Comparison of ENCODE assay signal across 8 cellular contexts in genomic region chr12:9284197-9284596, GRCh38.
DNase-seq lines count a peak whose midpoint lies in the region; ATAC-seq and TF ChIP-seq lines count a peak whose summit lies in the region.
"Not testable (repeated sequence)": the region's sequence is repeated elsewhere in the genome, so short reads cannot be mapped to it uniquely, and the experiment has no call there.

No MANE protein-coding gene starts in this region.

- not testable (repeated sequence) for H3K9me2 ChIP-seq in OCI-LY1 (ENCODE audit: low read depth, low read length)

- peak overlapping the region; percentile 55 to 73 (median 64) for H3K4me3 ChIP-seq in BLaER1 treated with 17β-estradiol and CSF1 and Interleukin-3, amounts not matched to agents 10 nM and 100 nM
- H3K4me3 ChIP-seq in OCI-LY1 (ENCODE audit: low read depth, low read length, poor library complexity, severe bottlenecking), result peak overlapping the region; percentile 72
- peak overlapping the region; percentile 49 for H3K4me3 ChIP-seq in epithelial cell of esophagus (ENCODE audit: low read length)
- H3K4me3 ChIP-seq in skeletal muscle cell (ENCODE audit: low read depth, low read length), result peak overlapping the region; percentile 52

- not testable (repeated sequence) for H3K4me1 ChIP-seq in BLaER1 treated with 17β-estradiol and CSF1 and Interleukin-3, amounts not matched to agents 10 nM and 100 nM; OCI-LY1 (ENCODE audit: insufficient read depth, low read length, severe bottlenecking)

- H2AFZ ChIP-seq in OCI-LY1 (ENCODE audit: low read length), result not testable (repeated sequence)

- ATAC-seq in GM19397 (IDR thresholded peaks at IDR 0.05; ENCODE audit: unreplicated experiment) (peak; percentile 54), HG03045 (IDR thresholded peaks at IDR 0.05; ENCODE audit: unreplicated experiment) (peak; percentile 53), left lobe of liver (peak; percentile 57)
- ATAC-seq in activated T-cell treated with anti-CD3 and anti-CD28 coated beads, Interleukin-2, amount 50 U/mL, for 72 hours (replicated peaks in 1 of 2), result peak; percentile 56 to 70

- not testable (repeated sequence) for H3K27me3 ChIP-seq in BLaER1 treated with 17β-estradiol and CSF1 and Interleukin-3, amounts not matched to agents 10 nM and 100 nM; OCI-LY1 (ENCODE audit: insufficient read depth, low read length)

- H3K27ac Mint-ChIP-seq in activated T-cell treated with anti-CD3 and anti-CD28 coated beads, Interleukin-2, amount 50 U/mL, for 72 hours, result not testable (repeated sequence)

- H3K27ac ChIP-seq in BLaER1 treated with 17β-estradiol and CSF1 and Interleukin-3, amounts not matched to agents 10 nM and 100 nM, result peak overlapping the region in 10 of 11 experiments; percentile 52 to 86 (median 82); a peak in 20 of 22 replicates
- H3K27ac ChIP-seq in OCI-LY1 (ENCODE audit: low read depth, low read length, poor library complexity, severe bottlenecking), result not testable (repeated sequence)

- H3F3A ChIP-seq in OCI-LY1 (ENCODE audit: insufficient read depth, low read length), result not testable (repeated sequence)

- H3K4me1 Mint-ChIP-seq in activated T-cell treated with anti-CD3 and anti-CD28 coated beads, Interleukin-2, amount 50 U/mL, for 72 hours (ENCODE audit: low read depth), result not testable (repeated sequence)

- DNase-seq in activated T-cell treated with anti-CD3 and anti-CD28 coated beads, Interleukin-2, amount 50 U/mL, for 72 hours, result peak; percentile 2 to 12
- not testable (repeated sequence) for DNase-seq in epithelial cell of esophagus (ENCODE audit: low read depth); skeletal muscle cell (ENCODE audit: low read depth)
- peak; percentile 45 for DNase-seq in left lobe of liver (ENCODE audit: low spot score)

- not testable (repeated sequence) for H3K9me3 Mint-ChIP-seq in activated T-cell treated with anti-CD3 and anti-CD28 coated beads, Interleukin-2, amount 50 U/mL, for 72 hours

- not testable (repeated sequence) for H3K9me3 ChIP-seq in BLaER1 treated with 17β-estradiol and CSF1 and Interleukin-3, amounts not matched to agents 10 nM and 100 nM (replicated peaks in 1 of 11); OCI-LY1 (ENCODE audit: low read length)

- not testable (repeated sequence) for H3K27me3 Mint-ChIP-seq in activated T-cell treated with anti-CD3 and anti-CD28 coated beads, Interleukin-2, amount 50 U/mL, for 72 hours (ENCODE audit: low read depth)

- H3K9ac ChIP-seq in BLaER1 treated with 17β-estradiol and CSF1 and Interleukin-3, amounts not matched to agents 10 nM and 100 nM, result peak overlapping the region; percentile 53 to 85 (median 81); a peak in 21 of 22 replicates
- peak overlapping the region; percentile 64; the same call in 1 of the 2 replicates for H3K9ac ChIP-seq in OCI-LY1 (ENCODE audit: low read length)

- H4K20me1 ChIP-seq in BLaER1 treated with 17β-estradiol and CSF1 and Interleukin-3, amounts not matched to agents 10 nM and 100 nM; OCI-LY1 (ENCODE audit: insufficient read depth, low read length): not testable (repeated sequence)

- H3K4me2 ChIP-seq in BLaER1 treated with 17β-estradiol and CSF1 and Interleukin-3, amounts not matched to agents 10 nM and 100 nM, result peak overlapping the region; percentile 72 to 96 (median 84)
- H3K4me2 ChIP-seq in OCI-LY1 (ENCODE audit: low read length), result peak overlapping the region; percentile 65

- H3K4me3 Mint-ChIP-seq in activated T-cell treated with anti-CD3 and anti-CD28 coated beads, Interleukin-2, amount 50 U/mL, for 72 hours, result peak overlapping the region in 1 of 2 donors; percentile 90

- not testable (repeated sequence) for H3K79me2 ChIP-seq in OCI-LY1 (ENCODE audit: insufficient read depth, low read length)

- H3K36me3 ChIP-seq in BLaER1 treated with 17β-estradiol and CSF1 and Interleukin-3, amounts not matched to agents 10 nM and 100 nM; OCI-LY1 (ENCODE audit: insufficient read depth, low read length): not testable (repeated sequence)

- not testable (repeated sequence) for H3K36me3 Mint-ChIP-seq in activated T-cell treated with anti-CD3 and anti-CD28 coated beads, Interleukin-2, amount 50 U/mL, for 72 hours (ENCODE audit: insufficient read depth in 2 of 2)

- not testable (repeated sequence) for TF ChIP-seq CTCF in OCI-LY1 (IDR thresholded peaks at IDR 0.05; ENCODE audit: low read length); epithelial cell of esophagus (IDR thresholded peaks at IDR 0.05; ENCODE audit: insufficient read depth, low read depth, low read length, missing control alignments)
